Comparison of ENCODE assay signal across 2 cellular contexts in the genomic region with DNA sequence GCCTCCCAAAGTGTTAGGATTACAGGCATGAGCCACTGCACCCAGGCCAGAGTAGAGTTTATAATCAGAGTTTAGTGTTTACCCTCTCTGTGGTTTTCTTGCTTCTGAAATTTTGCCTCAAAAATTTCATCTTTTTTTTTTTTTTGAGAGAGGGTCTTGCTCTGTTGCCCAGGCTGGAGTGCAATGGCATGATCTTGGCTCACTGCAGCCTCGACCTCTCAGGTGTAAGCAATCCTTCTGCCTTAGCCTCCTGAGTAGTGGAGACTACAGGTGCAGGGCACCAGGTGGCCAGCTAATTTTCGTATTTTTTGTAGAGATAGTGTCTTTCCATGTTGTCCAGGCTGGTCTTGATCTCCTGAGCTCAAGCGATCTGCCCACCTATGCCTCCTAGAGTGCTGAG.
TF ChIP-seq lines count a peak whose summit lies in the region.

No MANE protein-coding gene starts in this region.

TF ChIP-seq in IMR-90, 13 proteins besides CTCF, POLR2A, EP300 and RAD21:
- no peak for TF ChIP-seq MXI1 (IDR thresholded peaks at IDR 0.05; ENCODE audit: borderline replicate concordance, low read depth, low read length)
- no peak for TF ChIP-seq NFE2L2 (IDR thresholded peaks at IDR 0.05; ENCODE audit: low read depth, low read length)
- TF ChIP-seq CEBPB (IDR thresholded peaks at IDR 0.05; ENCODE audit: low read depth, low read length): no peak
- TF ChIP-seq CHD1 (IDR thresholded peaks at IDR 0.05; ENCODE audit: low read depth, low read length): no peak
- TF ChIP-seq MAFK (IDR thresholded peaks at IDR 0.05; ENCODE audit: low read depth, low read length): no peak
- no peak for TF ChIP-seq SMC3 (IDR thresholded peaks at IDR 0.05; ENCODE audit: low read depth, low read length)
- no peak for TF ChIP-seq BHLHE40 (IDR thresholded peaks at IDR 0.05; ENCODE audit: low read depth, low read length)
- TF ChIP-seq, protein P1, sequence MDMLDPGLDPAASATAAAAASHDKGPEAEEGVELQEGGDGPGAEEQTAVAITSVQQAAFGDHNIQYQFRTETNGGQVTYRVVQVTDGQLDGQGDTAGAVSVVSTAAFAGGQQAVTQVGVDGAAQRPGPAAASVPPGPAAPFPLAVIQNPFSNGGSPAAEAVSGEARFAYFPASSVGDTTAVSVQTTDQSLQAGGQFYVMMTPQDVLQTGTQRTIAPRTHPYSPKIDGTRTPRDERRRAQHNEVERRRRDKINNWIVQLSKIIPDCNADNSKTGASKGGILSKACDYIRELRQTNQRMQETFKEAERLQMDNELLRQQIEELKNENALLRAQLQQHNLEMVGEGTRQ (IDR thresholded peaks at IDR 0.05; ENCODE audit: low read depth, low read length): no peak
- TF ChIP-seq RFX5 (IDR thresholded peaks at IDR 0.05; ENCODE audit: low read depth, low read length): no peak
- no peak for TF ChIP-seq ELK1 (IDR thresholded peaks at IDR 0.05; ENCODE audit: borderline replicate concordance, low read depth, low read length)
- TF ChIP-seq RCOR1 (IDR thresholded peaks at IDR 0.05; ENCODE audit: insufficient replicate concordance, low read length): no peak
- no peak for TF ChIP-seq MAZ (IDR thresholded peaks at IDR 0.05; ENCODE audit: borderline replicate concordance, low read depth, low read length)
- TF ChIP-seq FOS (IDR thresholded peaks at IDR 0.05; ENCODE audit: low read depth, low read length): no peak
TF ChIP-seq in IMR-90: peak in this region for 0.

TF ChIP-seq in K562, 482 proteins besides CTCF, POLR2A, EP300 and RAD21:
- TF ChIP-seq POLR2AphosphoS2 (IDR thresholded peaks at IDR 0.05; ENCODE audit: low read length) (no peak), ZNF121 (CRISPR knock-in tag; conservative IDR thresholded peaks at IDR 0.05) (peak; percentile 71), RFX1 (IDR thresholded peaks at IDR 0.05) (no peak), PKNOX1 (IDR thresholded peaks at IDR 0.05) (no peak)
